ENCODE assay signal across 11 cellular contexts in the genomic region with DNA sequence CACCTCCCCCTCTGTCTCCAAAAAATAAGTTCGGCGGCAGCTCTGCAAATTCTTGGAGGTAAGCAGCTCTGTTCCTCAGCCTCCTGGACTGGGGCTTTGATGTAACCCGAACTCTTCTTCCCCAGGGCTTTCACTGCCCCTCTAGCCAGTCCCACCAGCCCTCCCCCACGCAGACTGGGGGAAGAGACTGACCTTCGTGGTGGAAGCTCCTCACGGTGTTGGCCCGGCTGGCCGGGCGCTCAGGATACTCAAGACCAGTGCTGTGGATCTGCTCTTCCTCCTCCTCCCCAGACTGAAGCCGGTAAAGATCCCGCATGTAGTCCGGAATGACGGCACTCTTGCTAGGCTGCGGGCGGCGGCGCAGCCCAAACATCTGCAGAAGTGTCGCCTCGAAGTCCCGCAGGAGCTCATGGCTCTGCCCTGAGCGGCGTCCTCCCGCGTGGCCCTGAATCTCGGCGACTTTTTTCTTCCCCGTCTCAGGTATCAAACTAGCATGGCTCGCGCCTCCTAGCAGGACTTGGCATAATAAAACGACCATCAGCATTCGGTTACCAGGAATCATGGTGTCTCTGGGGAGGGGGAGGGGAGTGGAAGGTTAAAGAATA. TPM values are rescaled to one million over a fixed set of nuclear protein-coding genes. Genes with fewer than 3 reads are reported as not detected.
DNase-seq lines count a peak whose midpoint lies in the region; TF ChIP-seq lines count a peak whose summit lies in the region.
"Had no signal": no experiment of that assay in that cellular context is flagged by ENCODE, and none has a peak within 500 bp of the region (broad histone marks: within the 10 kb centered on the region; RNA-seq: fewer than 3 reads in every experiment).

No MANE protein-coding gene starts in this region.

- WGBS in neuronal stem cell (ENCODE audit: extremely low coverage in 2 of 2, insufficient read length in 2 of 2, insufficient replicate concordance in 1 of 2), 2 donors: no CpG with 5 or more reads among the region's 31 CpGs

- no peak overlapping the region for H3K9ac ChIP-seq in neuronal stem cell (ENCODE audit: low read depth, low read length, poor library complexity)

- no peaks in the 10 kb centered on the region for H3K79me1 ChIP-seq in neuronal stem cell (ENCODE audit: low read depth, low read length)

- no peak overlapping the region for H2BK15ac ChIP-seq in neuronal stem cell (ENCODE audit: low read length)

- H3K9me3 ChIP-seq in neuronal stem cell (replicated peaks in 1 of 2; ENCODE audit: control insufficient read depth in 2 of 2, insufficient read depth in 1 of 2, low read depth in 1 of 2, low read length in 2 of 2): no peaks in the 10 kb centered on the region

- no peak overlapping the region for H4K8ac ChIP-seq in neuronal stem cell (ENCODE audit: low read depth, low read length)

- no peak overlapping the region for H3K27ac ChIP-seq in neuronal stem cell (replicated peaks; ENCODE audit: low read length)

- no peak overlapping the region for H4K91ac ChIP-seq in neuronal stem cell (ENCODE audit: low read depth, low read length, poor library complexity)

- H3K36me3 ChIP-seq in neuronal stem cell (replicated peaks in 1 of 2; ENCODE audit: control insufficient read depth in 2 of 2, insufficient read depth in 2 of 2, low read length in 2 of 2): peaks cover 0 to 2% of the 10 kb centered on the region in 2 donors

- no peak overlapping the region for H2AK5ac ChIP-seq in neuronal stem cell (ENCODE audit: low read depth, low read length)

- no peak for DNase-seq in AG09309 (ENCODE audit: low read depth)
- peak; percentile 25 for DNase-seq in RPMI7951 (ENCODE audit: low read depth)
- DNase-seq in foreskin fibroblast: peak in 1 of 2 donors; percentile 58
- DNase-seq in neuronal stem cell (ENCODE audit: low spot score): no peak
- DNase-seq in NCI-H2171 (lab: John Stamatoyannopoulos, UW): no peak
- no peak for DNase-seq in NCI-H1436 treated with DMSO at 0.1 percent for 48 hours (lab: John Stamatoyannopoulos, UW)
- DNase-seq in hippocampal formation (lab: John Stamatoyannopoulos, UW): no peak
- no peak for DNase-seq in SKM-1 (lab: John Stamatoyannopoulos, UW; ENCODE audit: unreplicated experiment)
- DNase-seq: activated CD4-positive, alpha-beta T cell treated with anti-CD3 and anti-CD28 coated beads for 36 hours; RPMI8226; stimulated activated CD4-positive, alpha-beta T cell treated with anti-CD3 and anti-CD28 coated beads, Interleukin-15, amount 100 ng/mL, for 24 hours had no signal

- H3K4me3 ChIP-seq in AG09309 (ENCODE audit: control insufficient read depth, low read depth, low read length) (peak overlapping the region; percentile 61), foreskin fibroblast (ENCODE audit: low read depth in 1 of 2, low read length in 2 of 2) (peak overlapping the region; percentile 71 to 80), neuronal stem cell (ENCODE audit: low read length in 2 of 2) (peak overlapping the region in 1 of 2 donors; percentile 67)

- H2BK5ac ChIP-seq in neuronal stem cell (ENCODE audit: low read length): peak overlapping the region; percentile 54

- H3K14ac ChIP-seq in neuronal stem cell (ENCODE audit: low read length): no peak overlapping the region

- TF ChIP-seq CTCF in AG09309 (IDR thresholded peaks at IDR 0.05; ENCODE audit: control insufficient read depth, insufficient read depth, low read depth, low read length, missing control alignments): no peak
- no peak for TF ChIP-seq CTCF in foreskin fibroblast (IDR thresholded peaks at IDR 0.05; ENCODE audit: low read depth, low read length)

- H3K4ac ChIP-seq in neuronal stem cell (ENCODE audit: low read length): no peak overlapping the region

- H2BK12ac ChIP-seq in neuronal stem cell (ENCODE audit: low read length): no peak overlapping the region

- no peak overlapping the region for H2BK120ac ChIP-seq in neuronal stem cell (ENCODE audit: low read depth, low read length)

- H3K4me2 ChIP-seq in neuronal stem cell (ENCODE audit: insufficient read depth, low read length, poor library complexity, severe bottlenecking): peak overlapping the region; percentile 50

- H3K18ac ChIP-seq in neuronal stem cell (ENCODE audit: low read length): peak overlapping the region; percentile 38

- peak overlapping the region; percentile 62 for H2AFZ ChIP-seq in neuronal stem cell (ENCODE audit: low read length)

- H3K23ac ChIP-seq in neuronal stem cell (ENCODE audit: low read depth, low read length, poor library complexity): no peak overlapping the region

- H3K4me1 ChIP-seq in neuronal stem cell (ENCODE audit: control insufficient read depth in 2 of 2, insufficient read depth in 1 of 2, low read depth in 1 of 2, low read length in 2 of 2): peaks cover 6 to 12% of the 10 kb centered on the region in 2 donors

- peaks cover 20 to 96% (median 86%) of the 10 kb centered on the region in 3 experiments for H3K27me3 ChIP-seq in neuronal stem cell (ENCODE audit: control insufficient read depth in 3 of 3, insufficient read depth in 3 of 3, low read depth in 1 of 3, low read length in 3 of 3)

RNA-seq across cellular contexts. Expression of a gene that starts 4.9 kb away (rescaled TPM):
- 76.8 and 77.1 TPM in 2 replicates for total RNA-seq in RPMI7951 (2014; rRNA removed; shearing (Covaris generic))
- 2.6 TPM for polyA plus RNA-seq in neuronal stem cell (2013, experiment 1 of 2)
- polyA plus RNA-seq in neuronal stem cell (2013, experiment 2 of 2): 2.3 TPM
- total RNA-seq: activated CD4-positive, alpha-beta T cell treated with anti-CD3 and anti-CD28 coated beads for 36 hours had no signal
